ENCODE assay signal across 2 cellular contexts in genomic region chr13:96996097-96996496, GRCh38.
TF ChIP-seq lines count a peak whose summit lies in the region.

No MANE protein-coding gene starts in this region.

TF ChIP-seq in IMR-90, 13 proteins besides CTCF, POLR2A, EP300 and RAD21 (continued from another document):
- TF ChIP-seq MAFK (IDR thresholded peaks at IDR 0.05; ENCODE audit: low read depth, low read length) = no peak

TF ChIP-seq in K562, 482 proteins besides CTCF, POLR2A, EP300 and RAD21:
- TF ChIP-seq, protein P1, sequence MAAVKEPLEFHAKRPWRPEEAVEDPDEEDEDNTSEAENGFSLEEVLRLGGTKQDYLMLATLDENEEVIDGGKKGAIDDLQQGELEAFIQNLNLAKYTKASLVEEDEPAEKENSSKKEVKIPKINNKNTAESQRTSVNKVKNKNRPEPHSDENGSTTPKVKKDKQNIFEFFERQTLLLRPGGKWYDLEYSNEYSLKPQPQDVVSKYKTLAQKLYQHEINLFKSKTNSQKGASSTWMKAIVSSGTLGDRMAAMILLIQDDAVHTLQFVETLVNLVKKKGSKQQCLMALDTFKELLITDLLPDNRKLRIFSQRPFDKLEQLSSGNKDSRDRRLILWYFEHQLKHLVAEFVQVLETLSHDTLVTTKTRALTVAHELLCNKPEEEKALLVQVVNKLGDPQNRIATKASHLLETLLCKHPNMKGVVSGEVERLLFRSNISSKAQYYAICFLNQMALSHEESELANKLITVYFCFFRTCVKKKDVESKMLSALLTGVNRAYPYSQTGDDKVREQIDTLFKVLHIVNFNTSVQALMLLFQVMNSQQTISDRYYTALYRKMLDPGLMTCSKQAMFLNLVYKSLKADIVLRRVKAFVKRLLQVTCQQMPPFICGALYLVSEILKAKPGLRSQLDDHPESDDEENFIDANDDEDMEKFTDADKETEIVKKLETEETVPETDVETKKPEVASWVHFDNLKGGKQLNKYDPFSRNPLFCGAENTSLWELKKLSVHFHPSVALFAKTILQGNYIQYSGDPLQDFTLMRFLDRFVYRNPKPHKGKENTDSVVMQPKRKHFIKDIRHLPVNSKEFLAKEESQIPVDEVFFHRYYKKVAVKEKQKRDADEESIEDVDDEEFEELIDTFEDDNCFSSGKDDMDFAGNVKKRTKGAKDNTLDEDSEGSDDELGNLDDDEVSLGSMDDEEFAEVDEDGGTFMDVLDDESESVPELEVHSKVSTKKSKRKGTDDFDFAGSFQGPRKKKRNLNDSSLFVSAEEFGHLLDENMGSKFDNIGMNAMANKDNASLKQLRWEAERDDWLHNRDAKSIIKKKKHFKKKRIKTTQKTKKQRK (IDR thresholded peaks at IDR 0.05; ENCODE audit: borderline replicate concordance, low read depth, low read length) = no peak
- TF ChIP-seq CEBPG (CRISPR knock-in tag; IDR thresholded peaks at IDR 0.05) = no peak
- peak in 1 of 2 experiments; percentile 43; a peak in 1 of 4 replicates for TF ChIP-seq CEBPG (tag; conservative IDR thresholded peaks at IDR 0.05 in 1 of 2, IDR thresholded peaks at IDR 0.05 in 1 of 2)
- TF ChIP-seq ZNF133 (CRISPR knock-in tag; IDR thresholded peaks at IDR 0.05) = no peak
- TF ChIP-seq CEBPB (tag; IDR thresholded peaks at IDR 0.05) = 0 out of 2 replicates have a peak, but pooled peaks have one; percentile 45
- no peak for TF ChIP-seq ZNF830 (CRISPR knock-in tag; IDR thresholded peaks at IDR 0.05)
- TF ChIP-seq BRD9 (IDR thresholded peaks at IDR 0.05; ENCODE audit: low read depth, partially characterized antibody) = no peak
- no peak for TF ChIP-seq ZBTB43 (CRISPR knock-in tag; IDR thresholded peaks at IDR 0.05)
- no peak for TF ChIP-seq ESRRA (IDR thresholded peaks at IDR 0.05; ENCODE audit: borderline replicate concordance, low read depth)
- no peak for TF ChIP-seq PHB (CRISPR knock-in tag; IDR thresholded peaks at IDR 0.05)
- TF ChIP-seq, protein P2, sequence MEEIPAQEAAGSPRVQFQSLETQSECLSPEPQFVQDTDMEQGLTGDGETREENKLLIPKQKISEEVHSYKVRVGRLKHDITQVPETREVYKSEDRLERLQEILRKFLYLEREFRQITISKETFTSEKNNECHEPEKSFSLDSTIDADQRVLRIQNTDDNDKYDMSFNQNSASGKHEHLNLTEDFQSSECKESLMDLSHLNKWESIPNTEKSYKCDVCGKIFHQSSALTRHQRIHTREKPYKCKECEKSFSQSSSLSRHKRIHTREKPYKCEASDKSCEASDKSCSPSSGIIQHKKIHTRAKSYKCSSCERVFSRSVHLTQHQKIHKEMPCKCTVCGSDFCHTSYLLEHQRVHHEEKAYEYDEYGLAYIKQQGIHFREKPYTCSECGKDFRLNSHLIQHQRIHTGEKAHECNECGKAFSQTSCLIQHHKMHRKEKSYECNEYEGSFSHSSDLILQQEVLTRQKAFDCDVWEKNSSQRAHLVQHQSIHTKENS (CRISPR knock-in tag; IDR thresholded peaks at IDR 0.05) = no peak
